ENCODE assay signal across 14 cellular contexts in genomic region chr5:160083501-160083900, GRCh38. TPM values are rescaled to one million over a fixed set of nuclear protein-coding genes. Genes with fewer than 3 reads are reported as not detected.
DNase-seq lines count a peak whose midpoint lies in the region; TF ChIP-seq lines count a peak whose summit lies in the region.
"Had no signal": no experiment of that assay in that cellular context is flagged by ENCODE, and none has a peak within 500 bp of the region (broad histone marks: within the 10 kb centered on the region; RNA-seq: fewer than 3 reads in every experiment).

No MANE protein-coding gene starts in this region.

- POLR2A ChIA-PET in SK-N-SH (lab: Yijun Ruan, JAX) = interaction anchor here (0.6 kb wide), 1 partner anchor 18 kb away, joined by 4 read pairs; no protein-coding TSS in a partner anchor

- no peaks in the 10 kb centered on the region for H4K20me1 ChIP-seq in SK-N-SH (ENCODE audit: insufficient read depth)
- no peaks in the 10 kb centered on the region for H4K20me1 ChIP-seq in smooth muscle cell (ENCODE audit: low read depth)

- H3K4me1 ChIP-seq in SK-N-SH (ENCODE audit: control insufficient read depth in 1 of 2, insufficient read depth in 2 of 2, low read depth in 1 of 2, low read length in 1 of 2) (peaks cover 0 to 21% of the 10 kb centered on the region in 2 experiments; a peak in 3 of 4 replicates), smooth muscle cell (ENCODE audit: low read depth) (peaks cover 25% of the 10 kb centered on the region)
- H3K4me1 ChIP-seq: right lobe of liver had no signal

- H3K36me3 ChIP-seq in SK-N-SH (replicated peaks in 1 of 2; ENCODE audit: control insufficient read depth in 1 of 2, insufficient read depth in 2 of 2, low read length in 1 of 2) (peaks cover 2% of the 10 kb centered on the region in 2 experiments), smooth muscle cell (ENCODE audit: low read depth) (no peaks in the 10 kb centered on the region)
- H3K36me3 ChIP-seq: right lobe of liver had no signal

- H3K4me2 ChIP-seq in SK-N-SH (peak overlapping the region; percentile 58), smooth muscle cell (peak overlapping the region; percentile 17)

- WGBS in SK-N-SH (ENCODE audit: low lambda C conversion rate) = 11% methylated on average over 3 of the region's 3 CpGs
- WGBS in smooth muscle cell (ENCODE audit: low lambda C conversion rate) = 68% methylated on average over 3 of the region's 3 CpGs

- H3K4me3 ChIP-seq in SK-N-SH (ENCODE audit: low read depth in 2 of 2, low read length in 1 of 2) (peak overlapping the region; percentile 9 to 13; a peak in 1 of 4 replicates), fibroblast of villous mesenchyme (ENCODE audit: low read depth, low read length) (peak overlapping the region; percentile 1), smooth muscle cell (no peak overlapping the region)
- H3K4me3 ChIP-seq: right lobe of liver had no signal

- no peak for TF ChIP-seq RAD21 in SK-N-SH (IDR thresholded peaks at IDR 0.05; ENCODE audit: low read length)

- TF ChIP-seq EP300 in SK-N-SH (IDR thresholded peaks at IDR 0.05; ENCODE audit: borderline replicate concordance in 1 of 2, low read depth in 1 of 2, low read length in 1 of 2) = no peak

- no peaks in the 10 kb centered on the region for H3K9me2 ChIP-seq in SK-N-SH

- H3K9ac ChIP-seq in SK-N-SH (peak overlapping the region; percentile 43; the same call in 1 of the 2 replicates), smooth muscle cell (ENCODE audit: low read depth) (no peak overlapping the region)

- no peaks in the 10 kb centered on the region for H3K27me3 ChIP-seq in SK-N-SH (ENCODE audit: insufficient read depth)
- H3K27me3 ChIP-seq in smooth muscle cell (ENCODE audit: low read depth) = no peaks in the 10 kb centered on the region
- H3K27me3 ChIP-seq: right lobe of liver had no signal

- TF ChIP-seq CTCF in SK-N-SH (IDR thresholded peaks at IDR 0.05) (no peak), fibroblast of villous mesenchyme (IDR thresholded peaks at IDR 0.05; ENCODE audit: insufficient read depth, low read depth, low read length) (no peak), smooth muscle cell (IDR thresholded peaks at IDR 0.05; ENCODE audit: borderline replicate concordance, insufficient read depth, poor library complexity, severe bottlenecking) (no peak)

- CTCF ChIA-PET in SK-N-SH (lab: Yijun Ruan, JAX) = interaction anchor here (1.0 to 1.4 kb wide), 2 partner anchors 11 to 307 kb away, joined by 3 to 5 read pairs; no protein-coding TSS in a partner anchor

- H3K9me3 ChIP-seq in SK-N-SH = no peaks in the 10 kb centered on the region
- H3K9me3 ChIP-seq in smooth muscle cell (replicated peaks; ENCODE audit: low read depth) = no peaks in the 10 kb centered on the region
- H3K9me3 ChIP-seq: right lobe of liver had no signal

- H3K79me2 ChIP-seq in SK-N-SH (ENCODE audit: insufficient read depth) (peaks cover 34% of the 10 kb centered on the region), smooth muscle cell (ENCODE audit: low read depth) (no peaks in the 10 kb centered on the region)

- H3F3A ChIP-seq in SK-N-SH (replicated peaks; ENCODE audit: insufficient read depth) (peaks cover 29% of the 10 kb centered on the region), smooth muscle cell (ENCODE audit: low read depth) (peaks cover 13% of the 10 kb centered on the region)

- TF ChIP-seq POLR2A in erythroblast (IDR thresholded peaks at IDR 0.05; ENCODE audit: low read length) = no peak

- DNase-seq in HCEC 1CT (peak; percentile 65), SK-N-SH (no peak), fibroblast of villous mesenchyme (ENCODE audit: low read depth) (no peak), smooth muscle cell (lab: John Stamatoyannopoulos, UW; ENCODE audit: unreplicated experiment) (no peak), retina (no peak), erythroblast (lab: John Stamatoyannopoulos, UW) (no peak), T1000 (lab: John Stamatoyannopoulos, UW) (no peak)
- DNase-seq in activated effector memory CD4-positive, alpha-beta T cell treated with anti-CD3 and anti-CD28 coated beads, Interleukin-2, amount 50 U/mL, for 16 hours = no peak
- DNase-seq: CD8-positive, alpha-beta T cell; naive B cell; NCI-H1694; NCI-H526 treated with DMSO at 0.1 percent for 48 hours; right lobe of liver; Right ventricle myocardium superior had no signal

- H3K27ac ChIP-seq in SK-N-SH (ENCODE audit: low read depth in 2 of 2, low read length in 1 of 2) (peak overlapping the region; percentile 54 to 72; a peak in 3 of 4 replicates), smooth muscle cell (ENCODE audit: low read depth) (peak overlapping the region; percentile 32)
- H3K27ac ChIP-seq: right lobe of liver had no signal

- H2AFZ ChIP-seq in SK-N-SH (ENCODE audit: low read depth) (0 out of 2 replicates have a peak overlapping the region, but pooled peaks have one; percentile 4), smooth muscle cell (ENCODE audit: low read depth) (no peak overlapping the region)

TF ChIP-seq in SK-N-SH, 30 proteins besides CTCF, POLR2A, EP300 and RAD21:
- TF ChIP-seq FOSL2 (IDR thresholded peaks at IDR 0.05; ENCODE audit: borderline replicate concordance, low read depth) (peak; percentile 15; the same call in 1 of the 2 replicates), USF2 (IDR thresholded peaks at IDR 0.05; ENCODE audit: borderline replicate concordance, low read depth, low read length) (no peak), TEAD4 (IDR thresholded peaks at IDR 0.05; ENCODE audit: borderline replicate concordance, insufficient read depth) (0 out of 2 replicates have a peak, but pooled peaks have one; percentile 8), PBX3 (IDR thresholded peaks at IDR 0.05) (peak; percentile 51)

RNA-seq across cellular contexts. Expression of gene PWWP2A, which starts 35.7 kb away (rescaled TPM):
- polyA plus RNA-seq in SK-N-SH (2012; rRNA removed) (5.7 and 6.4 TPM in 2 replicates), smooth muscle cell (18.6 and 25.5 TPM in 2 replicates)
- 6.6 and 7.5 TPM in 2 replicates for polyA plus RNA-seq in SK-N-SH (2012; cell fraction: cytosol; rRNA removed)
- 4.8 and 8.6 TPM in 2 replicates for polyA plus RNA-seq in SK-N-SH (2012; cell fraction: nucleus; rRNA removed)
- total RNA-seq in fibroblast of villous mesenchyme (18.0 and 25.5 TPM in 2 replicates), smooth muscle cell (22.6 and 34.9 TPM in 2 replicates)
